8 cellular contexts compared by ENCODE assay signal in genomic region chr17:58085039-58085715, GRCh38. TPM values are rescaled to one million over a fixed set of nuclear protein-coding genes. Genes with fewer than 3 reads are reported as not detected.
DNase-seq lines count a peak whose midpoint lies in the region; ATAC-seq, FAIRE-seq and TF ChIP-seq lines count a peak whose summit lies in the region.

No MANE protein-coding gene starts in this region.

- WGBS in mesodermal cell (ENCODE audit: insufficient coverage in 2 of 2), 2 experiments: 75 to 95% methylated on average over 4 to 6 of the region's 8 CpGs

- DNase-seq in left ventricle myocardium inferior: no peak
- DNase-seq in left cardiac atrium: no peak
- DNase-seq in brain microvascular endothelial cell: no peak
- DNase-seq in GM12892 (ENCODE audit: insufficient read length): no peak
- DNase-seq in hepatic stellate cell (ENCODE audit: low spot score): no peak
- DNase-seq in posterior vena cava (ENCODE audit: low spot score): no peak
- DNase-seq in NCI-H2029 (lab: John Stamatoyannopoulos, UW): no peak

- H3K9me3 ChIP-seq in left ventricle myocardium inferior (replicated peaks): no peaks in the 10 kb centered on the region
- H3K9me3 ChIP-seq in mesodermal cell (ENCODE audit: control insufficient read depth, low read length): no peaks in the 10 kb centered on the region

- no peak for TF ChIP-seq CTCF in left ventricle myocardium inferior (IDR thresholded peaks at IDR 0.05; ENCODE audit: borderline replicate concordance)
- TF ChIP-seq CTCF in brain microvascular endothelial cell (IDR thresholded peaks at IDR 0.05; ENCODE audit: low read depth, low read length, missing control alignments): no peak

- in situ Hi-C loops in brain microvascular endothelial cell (cut with HindIII; ENCODE audit: low pct_ligation_motif_present, low sequenced_read_pairs): no loop called here

- H3K4me3 ChIP-seq in left ventricle myocardium inferior (peak overlapping the region; percentile 98), brain microvascular endothelial cell (ENCODE audit: low read depth, low read length) (peak overlapping the region; percentile 82), mesodermal cell (ENCODE audit: extremely low read depth, insufficient read depth, low read length, poor library complexity, severe bottlenecking) (peak overlapping the region; percentile 90)

- FAIRE-seq in GM12892 (lab: Jason Lieb, UNC): no peak

- peaks cover 46% of the 10 kb centered on the region for H3K36me3 ChIP-seq in left ventricle myocardium inferior
- peaks cover 17% of the 10 kb centered on the region for H3K36me3 ChIP-seq in brain microvascular endothelial cell (replicated peaks)
- peaks cover 56% of the 10 kb centered on the region for H3K36me3 ChIP-seq in mesodermal cell (ENCODE audit: control insufficient read depth, insufficient read depth, low read length)

- H3K27ac ChIP-seq in left ventricle myocardium inferior (replicated peaks): peak overlapping the region; percentile 99
- no peak overlapping the region for H3K27ac ChIP-seq in brain microvascular endothelial cell
- H3K27ac ChIP-seq in mesodermal cell (ENCODE audit: low read depth, low read length, severe bottlenecking): no peak overlapping the region

- H3K27me3 ChIP-seq in left ventricle myocardium inferior (ENCODE audit: low read depth): no peaks in the 10 kb centered on the region
- H3K27me3 ChIP-seq in brain microvascular endothelial cell (replicated peaks): no peaks in the 10 kb centered on the region

- H3K4me1 ChIP-seq in left ventricle myocardium inferior: peaks cover 74% of the 10 kb centered on the region
- H3K4me1 ChIP-seq in mesodermal cell (ENCODE audit: control insufficient read depth, insufficient read depth, low read length, poor library complexity, severe bottlenecking): peaks cover 34% of the 10 kb centered on the region

- no peak for ATAC-seq in left cardiac atrium

- intact Hi-C loops in left ventricle myocardium inferior (cut with micrococcal nuclease) (no loop called here), left cardiac atrium (cut with DNase I) (loop anchor here in 1 of 2 donors (5.0 kb wide), 1 partner anchor 78 kb away; the partner anchor contains the start of gene SRSF1), posterior vena cava (cut with DNase I) (no loop called here)

- no peak for TF ChIP-seq POLR2A in GM12892 (IDR thresholded peaks at IDR 0.05; ENCODE audit: low read depth, low read length)

RNA-seq across cellular contexts. Expression of gene DYNLL2, which starts 2.0 kb away (rescaled TPM):
- 93.5 TPM for total RNA-seq in left ventricle myocardium inferior
- total RNA-seq in left cardiac atrium: 10 to 100 TPM; 50.5 to 51.0 TPM
- 23.0 TPM for polyA plus RNA-seq in mesodermal cell (2013, experiment 1 of 2)
- polyA plus RNA-seq in mesodermal cell (2013, experiment 2 of 2): 20.7 TPM
- 17.7 TPM for polyA plus RNA-seq in GM12892 (2012; ENCODE audit: missing spikeins)
- 10 to 100 TPM; 30.6 to 35.4 TPM for total RNA-seq in posterior vena cava
